Comparison of ENCODE assay signal across 17 cellular contexts in the genomic region with DNA sequence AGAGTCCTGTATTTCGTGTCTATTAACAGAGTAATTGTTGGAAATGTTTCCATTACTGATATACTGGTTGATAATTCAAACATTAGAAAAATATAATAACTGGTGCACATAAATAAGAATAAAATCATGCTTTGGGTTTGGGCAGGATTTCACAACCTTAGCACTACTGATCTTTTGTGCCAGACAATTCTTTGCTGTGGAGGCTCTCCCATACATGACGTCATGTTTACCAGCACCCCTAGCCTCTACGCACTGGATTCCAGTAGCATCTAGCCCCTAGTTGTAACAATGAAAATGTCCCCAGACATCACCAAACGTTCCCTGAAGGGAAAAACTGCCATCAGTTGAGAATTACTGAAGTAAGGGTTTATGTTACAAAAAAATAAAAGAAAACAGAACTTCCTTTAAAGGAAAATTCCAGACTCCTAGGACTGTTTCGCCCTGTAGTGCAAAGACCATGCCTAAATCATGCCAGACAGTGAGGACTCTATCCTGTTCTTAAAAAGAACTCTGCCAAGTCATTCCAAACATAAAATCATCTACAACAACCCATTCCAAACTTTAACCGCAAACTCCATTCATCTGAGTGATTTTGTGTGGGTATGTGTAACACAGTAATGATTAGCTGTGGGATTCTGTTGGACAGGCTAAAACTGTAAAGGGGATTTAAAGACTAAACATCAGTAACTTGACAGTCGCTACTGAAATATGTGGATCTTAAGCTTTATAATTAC.
DNase-seq lines count a peak whose midpoint lies in the region; ATAC-seq, FAIRE-seq and TF ChIP-seq lines count a peak whose summit lies in the region.
"Had no signal": no experiment of that assay in that cellular context is flagged by ENCODE, and none has a peak within 500 bp of the region (broad histone marks: within the 10 kb centered on the region; RNA-seq: fewer than 3 reads in every experiment).

No MANE protein-coding gene starts in this region.

- peak overlapping the region; percentile 31 for H3K27ac Mint-ChIP-seq in nephron progenitor cell
- no peak overlapping the region for H3K27ac Mint-ChIP-seq in activated T-cell treated with anti-CD3 and anti-CD28 coated beads, Interleukin-2, amount 50 U/mL, for 72 hours
- H3K27ac Mint-ChIP-seq: activated CD4-positive, alpha-beta T cell treated with anti-CD3 and anti-CD28 coated beads, Interleukin-2, amount 10 ng/mL, durations not matched to agents 24 days and 14 days had no signal

- H3K4me3 ChIP-seq in AG04449 (ENCODE audit: low read depth, low read length) (no peak overlapping the region), gastroesophageal sphincter (no peak overlapping the region)
- H3K4me3 ChIP-seq: mucosa of descending colon, tibial artery had no signal

- no peaks in the 10 kb centered on the region for H3K9me3 ChIP-seq in gastroesophageal sphincter
- H3K9me3 ChIP-seq: mucosa of descending colon, tibial artery had no signal

- H3K27ac ChIP-seq in gastroesophageal sphincter = peak overlapping the region in 3 of 4 donors; percentile 13 to 35 (median 28)
- H3K27ac ChIP-seq: tibial artery had no signal

- peak; percentile 93 for FAIRE-seq in RCC 7860 (lab: Jason Lieb, UNC)
- FAIRE-seq: endothelial cell of umbilical vein had no signal

- peaks cover 0 to 54% of the 10 kb centered on the region in 2 donors for H3K36me3 ChIP-seq in gastroesophageal sphincter

- H3K27me3 ChIP-seq in gastroesophageal sphincter = no peaks in the 10 kb centered on the region
- H3K27me3 ChIP-seq: tibial artery had no signal

- ATAC-seq in gastroesophageal sphincter = peak; percentile 65
- ATAC-seq in stimulated activated naive CD8-positive, alpha-beta T cell treated with anti-CD3 and anti-CD28 coated beads, Interleukin-15, Interleukin-2, amounts not matched to agents 100 U/mL and 50 U/mL, for 24 hours = no peak
- ATAC-seq in activated T-cell treated with anti-CD3 and anti-CD28 coated beads, Interleukin-2, amount 50 U/mL, for 72 hours (replicated peaks in 1 of 2) = no peak
- ATAC-seq: HCT116, mucosa of descending colon had no signal

- TF ChIP-seq CTCF in AG04449 (IDR thresholded peaks at IDR 0.05; ENCODE audit: insufficient read depth, low read length, missing control alignments) (no peak), gastroesophageal sphincter (IDR thresholded peaks at IDR 0.05) (no peak), nephron progenitor cell (IDR thresholded peaks at IDR 0.05) (no peak)

- POLR2A ChIA-PET in AG04449 (lab: Yijun Ruan, JAX) = no interaction called here

- CTCF ChIA-PET in AG04449 (lab: Yijun Ruan, JAX) = interaction anchor here (0.6 to 1.0 kb wide), 2 partner anchors 21 to 39 kb away, joined by 3 to 5 read pairs; no protein-coding TSS in a partner anchor

- peaks cover 8% of the 10 kb centered on the region for H3K4me1 Mint-ChIP-seq in nephron progenitor cell
- peaks cover 7% of the 10 kb centered on the region for H3K4me1 Mint-ChIP-seq in activated T-cell treated with anti-CD3 and anti-CD28 coated beads, Interleukin-2, amount 50 U/mL, for 72 hours (ENCODE audit: low read depth)

- H3K9me3 Mint-ChIP-seq in nephron progenitor cell = no peaks in the 10 kb centered on the region
- no peaks in the 10 kb centered on the region for H3K9me3 Mint-ChIP-seq in activated T-cell treated with anti-CD3 and anti-CD28 coated beads, Interleukin-2, amount 50 U/mL, for 72 hours

- peak; percentile 61 for DNase-seq in AG04449 (ENCODE audit: low read depth, low spot score)
- peak; percentile 77 for DNase-seq in RCC 7860 (ENCODE audit: low spot score)
- DNase-seq in nephron progenitor cell = no peak
- DNase-seq in GOT3 (lab: John Stamatoyannopoulos, UW) = no peak
- DNase-seq in stimulated activated naive CD8-positive, alpha-beta T cell treated with anti-CD3 and anti-CD28 coated beads, Interleukin-15, Interleukin-2, amounts not matched to agents 100 U/mL and 50 U/mL, for 24 hours = no peak
- DNase-seq in activated T-cell treated with anti-CD3 and anti-CD28 coated beads, Interleukin-2, amount 50 U/mL, for 72 hours = no peak
- DNase-seq in NCI-H146 (lab: John Stamatoyannopoulos, UW) = no peak
- DNase-seq: activated CD4-positive, alpha-beta T cell treated with anti-CD3 and anti-CD28 coated beads, Interleukin-2, amount 10 ng/mL, durations not matched to agents 24 days and 14 days; AML-193; mucosa of descending colon; NCI-H1092; NCI-H446 treated with DMSO at 0.1 percent for 48 hours; T-helper 2 cell; tibial artery had no signal

- peaks cover 0 to 22% (median 0%) of the 10 kb centered on the region in 3 donors for H3K4me1 ChIP-seq in gastroesophageal sphincter
- H3K4me1 ChIP-seq: tibial artery had no signal

- TF ChIP-seq EP300 in gastroesophageal sphincter (IDR thresholded peaks at IDR 0.05) = no peak

- peaks cover 79% of the 10 kb centered on the region for H3K36me3 Mint-ChIP-seq in nephron progenitor cell (ENCODE audit: low read depth)
- no peaks in the 10 kb centered on the region for H3K36me3 Mint-ChIP-seq in activated T-cell treated with anti-CD3 and anti-CD28 coated beads, Interleukin-2, amount 50 U/mL, for 72 hours (ENCODE audit: insufficient read depth in 2 of 2)

- 66 to 78% methylated on average over 7 of the region's 7 CpGs for WGBS in gastroesophageal sphincter (ENCODE audit: low coverage in 1 of 2), 2 donors

- H3K27me3 Mint-ChIP-seq in nephron progenitor cell (ENCODE audit: low read depth, poor library complexity) = no peaks in the 10 kb centered on the region
- H3K27me3 Mint-ChIP-seq in activated T-cell treated with anti-CD3 and anti-CD28 coated beads, Interleukin-2, amount 50 U/mL, for 72 hours (ENCODE audit: low read depth) = no peaks in the 10 kb centered on the region
- H3K27me3 Mint-ChIP-seq: activated CD4-positive, alpha-beta T cell treated with anti-CD3 and anti-CD28 coated beads, Interleukin-2, amount 10 ng/mL, durations not matched to agents 24 days and 14 days had no signal

- TF ChIP-seq POLR2A in gastroesophageal sphincter (IDR thresholded peaks at IDR 0.05) = no peak

- H3K4me3 Mint-ChIP-seq in nephron progenitor cell = no peak overlapping the region
- H3K4me3 Mint-ChIP-seq in activated T-cell treated with anti-CD3 and anti-CD28 coated beads, Interleukin-2, amount 50 U/mL, for 72 hours = no peak overlapping the region
- H3K4me3 Mint-ChIP-seq: activated CD4-positive, alpha-beta T cell treated with anti-CD3 and anti-CD28 coated beads, Interleukin-2, amount 10 ng/mL, durations not matched to agents 24 days and 14 days had no signal

Comparison
In these comparisons a context has a peak if more than half of its experiments do, and no peak if none do; other contexts are left out.
1. DNase-seq: peak in AG04449 (single experiment) and RCC 7860 (single experiment); none in nephron progenitor cell (single experiment), GOT3 (single experiment), stimulated activated naive CD8-positive, alpha-beta T cell treated with anti-CD3 and anti-CD28 coated beads, Interleukin-15, Interleukin-2, amounts not matched to agents 100 U/mL and 50 U/mL, for 24 hours (single experiment), activated T-cell treated with anti-CD3 and anti-CD28 coated beads, Interleukin-2, amount 50 U/mL, for 72 hours (0 of 2) and NCI-H146 (single experiment).